In the genomic region with DNA sequence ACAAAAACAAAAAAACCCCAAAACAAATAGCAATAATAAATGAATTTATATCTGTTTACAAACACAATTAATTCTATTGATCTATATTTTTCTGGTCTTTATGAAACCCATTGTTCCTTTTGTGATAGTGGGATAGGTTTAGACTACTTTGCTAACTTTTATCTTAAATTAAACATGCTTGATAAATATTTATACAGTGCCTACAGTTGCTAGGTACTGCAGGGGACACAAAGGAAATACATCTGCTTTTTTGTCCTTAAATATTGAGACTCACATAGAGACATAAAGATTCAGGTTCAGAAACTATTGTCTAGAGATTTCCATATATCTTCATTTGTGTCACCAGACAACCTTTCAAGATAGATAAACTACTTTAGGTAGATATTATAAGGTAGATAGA, we compare ENCODE assay signal across 25 cellular contexts. TPM values are rescaled to one million over a fixed set of nuclear protein-coding genes. Genes with fewer than 3 reads are reported as not detected.
DNase-seq lines count a peak whose midpoint lies in the region; ATAC-seq, FAIRE-seq and TF ChIP-seq lines count a peak whose summit lies in the region.
"Had no signal": no experiment of that assay in that cellular context is flagged by ENCODE, and none has a peak within 500 bp of the region (broad histone marks: within the 10 kb centered on the region; RNA-seq: fewer than 3 reads in every experiment).

No MANE protein-coding gene starts in this region.

- H3K4me3 ChIP-seq in body of pancreas (no peak overlapping the region), pancreas (no peak overlapping the region), colonic mucosa (no peak overlapping the region)
- H3K4me3 ChIP-seq: BLaER1, GM12878 had no signal

- no peak for FAIRE-seq in pancreas (lab: Jason Lieb, UNC)
- FAIRE-seq: A204.1, GM12878, GM12892, GM18507 had no signal

- H3K27ac ChIP-seq in body of pancreas, result peak overlapping the region in 1 of 4 donors; percentile 31
- peak overlapping the region in 1 of 4 donors; percentile 6 for H3K27ac ChIP-seq in pancreas
- H3K27ac ChIP-seq in colonic mucosa, result no peak overlapping the region
- H3K27ac ChIP-seq: BLaER1 had no signal

- H3K4me1 ChIP-seq in body of pancreas, result peaks cover 19% of the 10 kb centered on the region
- H3K4me1 ChIP-seq in pancreas, result peaks cover 0 to 12% (median 10%) of the 10 kb centered on the region in 3 donors
- H3K4me1 ChIP-seq in colonic mucosa, result no peaks in the 10 kb centered on the region
- H3K4me1 ChIP-seq: BE2C, BLaER1 had no signal

- intact Hi-C loops in body of pancreas (cut with DNase I), result loop anchor here (5.0 kb wide), 1 partner anchor 404 kb away; no protein-coding TSS in a partner anchor
- intact Hi-C loops in pancreas (cut with DNase I), result loop anchor here in 2 of 3 donors (5.0 to 10.0 kb wide), 2 partner anchors 276 to 409 kb away; no protein-coding TSS in a partner anchor
- intact Hi-C loops in colonic mucosa (cut with DNase I), result loop anchor here (5.0 to 10.0 kb wide), 3 partner anchors 66 to 409 kb away; no protein-coding TSS in a partner anchor

- H3K27me3 ChIP-seq in body of pancreas (no peaks in the 10 kb centered on the region), pancreas (no peaks in the 10 kb centered on the region), colonic mucosa (no peaks in the 10 kb centered on the region)
- H3K27me3 ChIP-seq: BE2C, BLaER1 had no signal

- TF ChIP-seq CTCF in body of pancreas (IDR thresholded peaks at IDR 0.05) (no peak), pancreas (IDR thresholded peaks at IDR 0.05) (no peak), colonic mucosa (IDR thresholded peaks at IDR 0.05) (no peak)

- H3K9me3 ChIP-seq in body of pancreas (no peaks in the 10 kb centered on the region), pancreas (no peaks in the 10 kb centered on the region), colonic mucosa (no peaks in the 10 kb centered on the region)
- H3K9me3 ChIP-seq: BE2C, BLaER1 had no signal

- peak; percentile 38 for ATAC-seq in body of pancreas
- peak; percentile 41 to 63 (median 52) for ATAC-seq in pancreas
- no peak for ATAC-seq in GM19467 (IDR thresholded peaks at IDR 0.05; ENCODE audit: unreplicated experiment)
- ATAC-seq in HG03045 (IDR thresholded peaks at IDR 0.05; ENCODE audit: unreplicated experiment), result no peak
- ATAC-seq: GM12878 had no signal

- no peaks in the 10 kb centered on the region for H3K36me3 ChIP-seq in body of pancreas (replicated peaks in 1 of 2; ENCODE audit: insufficient read depth in 1 of 2, low read depth in 2 of 2)
- no peaks in the 10 kb centered on the region for H3K36me3 ChIP-seq in pancreas
- no peaks in the 10 kb centered on the region for H3K36me3 ChIP-seq in colonic mucosa
- H3K36me3 ChIP-seq: BE2C, BLaER1 had no signal

- H3K9ac ChIP-seq in colonic mucosa (ENCODE audit: low read depth in 2 of 2, low read length in 2 of 2), result no peak overlapping the region
- H3K9ac ChIP-seq: BLaER1 had no signal

- no peak for DNase-seq in body of pancreas
- DNase-seq in pancreas, result no peak
- DNase-seq in colonic mucosa, result no peak
- DNase-seq: 8988T; ACHN; BE2C; C1 segment of cervical spinal cord; CD4-positive, alpha-beta memory T cell; CD4-positive, CD25-positive, alpha-beta regulatory T cell; CD8-positive, alpha-beta memory T cell; COR-L47; DMS 273 treated with DMSO at 0.1 percent for 48 hours; DMS153; DMS53; DMS79; DND-41; EL; GDM1 had no signal

- TF ChIP-seq POLR2A in body of pancreas (IDR thresholded peaks at IDR 0.05), result no peak

RNA-seq across cellular contexts. Expression of a gene that starts 8.5 kb away (rescaled TPM):
- total RNA-seq in body of pancreas, result 10 to 100 TPM; 16.9 to 33.3 TPM
- total RNA-seq in pancreas, result 10 to 100 TPM; 15.3 to 27.6 (median 19.9) TPM
- 1 to 10 TPM; 7.9 to 9.0 TPM for polyA plus RNA-seq in pancreas
- total RNA-seq in colonic mucosa, result 1 to 10 TPM; 7.5 to 9.6 TPM
- total RNA-seq: CD4-positive, alpha-beta memory T cell; CD4-positive, CD25-positive, alpha-beta regulatory T cell had no signal
- polyA plus RNA-seq: CD8-positive, alpha-beta memory T cell had no signal

Comparison
In these comparisons a context has a peak if more than half of its experiments do, and no peak if none do; other contexts are left out.
1. ATAC-seq: peak in body of pancreas (single experiment) and pancreas (4 of 4); none in GM19467 (single experiment) and HG03045 (single experiment).